In genomic region chr11:13160302-13160701, GRCh38 we compare ENCODE assay signal across 22 cellular contexts.
DNase-seq lines count a peak whose midpoint lies in the region; ATAC-seq, FAIRE-seq and TF ChIP-seq lines count a peak whose summit lies in the region.
"Had no signal": no experiment of that assay in that cellular context is flagged by ENCODE, and none has a peak within 500 bp of the region (broad histone marks: within the 10 kb centered on the region; RNA-seq: fewer than 3 reads in every experiment).

No MANE protein-coding gene starts in this region.

- ATAC-seq in GM21367 (IDR thresholded peaks at IDR 0.05; ENCODE audit: unreplicated experiment) (no peak), left ventricle myocardium superior (no peak)
- ATAC-seq: heart left ventricle, left colon, WTC11 had no signal

- peaks cover 9% of the 10 kb centered on the region for H3K27me3 ChIP-seq in A673 (replicated peaks; ENCODE audit: insufficient read depth, low read depth, low read length, poor library complexity)
- no peaks in the 10 kb centered on the region for H3K27me3 ChIP-seq in bronchial epithelial cell (ENCODE audit: control insufficient read depth, insufficient read depth, low read length)
- H3K27me3 ChIP-seq: uterus had no signal

- intact Hi-C loops in A673 (cut with micrococcal nuclease; ENCODE audit: unreplicated experiment) (no loop called here), left ventricle myocardium superior (cut with micrococcal nuclease) (no loop called here)

- H3K27ac ChIP-seq in A673 (ENCODE audit: low read depth, low read length, poor library complexity, severe bottlenecking), result no peak overlapping the region
- H3K27ac ChIP-seq: C4-2B, heart left ventricle, uterus had no signal

- no TSS peak for BruUV-seq in A673 (replicated peaks; lab: Mats Ljungman, UMichigan)

- peak; percentile 23 for DNase-seq in A673 (ENCODE audit: low spot score)
- peak; percentile 40 for DNase-seq in NCI-H187 treated with DMSO at 0.1 percent for 48 hours (lab: John Stamatoyannopoulos, UW)
- peak; percentile 84 for DNase-seq in bronchial epithelial cell (ENCODE audit: low read depth)
- peak; percentile 67 for DNase-seq in medulla oblongata (ENCODE audit: extremely low spot score)
- no peak for DNase-seq in erythroblast (lab: John Stamatoyannopoulos, UW)
- no peak for DNase-seq in HK-2 (ENCODE audit: unreplicated experiment)
- no peak for DNase-seq in left ventricle myocardium superior
- DNase-seq: ACHN; activated CD4-positive, alpha-beta memory T cell treated with anti-CD3 and anti-CD28 coated beads for 36 hours; activated naive CD8-positive, alpha-beta T cell treated with anti-CD3 and anti-CD28 coated beads, Interleukin-2, amount 10 ng/mL, durations not matched to agents 7 days and 5 days; effector CD4-positive, alpha-beta T cell; heart left ventricle; KG1; left colon; NCI-H2081; uterus had no signal

- no peak for TF ChIP-seq CTCF in A673 (conservative IDR thresholded peaks at IDR 0.05; ENCODE audit: low read depth, low read length)
- no peak for TF ChIP-seq CTCF in bronchial epithelial cell (IDR thresholded peaks at IDR 0.05; ENCODE audit: insufficient read depth, low read length, severe bottlenecking)

- no peaks in the 10 kb centered on the region for H3K36me3 ChIP-seq in A673 (ENCODE audit: insufficient read depth, low read length, poor library complexity, severe bottlenecking)
- H3K36me3 ChIP-seq in bronchial epithelial cell (ENCODE audit: control insufficient read depth, insufficient read depth, low read length), result no peaks in the 10 kb centered on the region
- H3K36me3 ChIP-seq: HAP-1, heart left ventricle, uterus had no signal

- H3K4me1 ChIP-seq in A673 (ENCODE audit: insufficient read depth, low read length, poor library complexity, severe bottlenecking), result no peaks in the 10 kb centered on the region
- H3K4me1 ChIP-seq: HAP-1, heart left ventricle, uterus had no signal

- TF ChIP-seq POLR2A in erythroblast (IDR thresholded peaks at IDR 0.05; ENCODE audit: low read length), result no peak

- POLR2A ChIA-PET in A673 (lab: Charles Lee; ENCODE audit: low non-redundant PET), result no interaction called here

- H3K4me3 ChIP-seq in A673 (ENCODE audit: low read depth, low read length, poor library complexity, severe bottlenecking) (no peak overlapping the region), bronchial epithelial cell (ENCODE audit: low read depth, low read length) (no peak overlapping the region)
- H3K4me3 ChIP-seq: HAP-1, heart left ventricle, uterus had no signal

- FAIRE-seq in bronchial epithelial cell (lab: Jason Lieb, UNC), result no peak
- FAIRE-seq: D721Med, G401.6 had no signal

- H3K9me3 ChIP-seq in A673 (ENCODE audit: low read depth, low read length, poor library complexity, severe bottlenecking), result no peaks in the 10 kb centered on the region
- H3K9me3 ChIP-seq: uterus had no signal

- CTCF ChIA-PET in A673 (lab: Charles Lee), result no interaction called here

Comparison
In these comparisons a context has a peak if more than half of its experiments do, and no peak if none do; other contexts are left out.
1. DNase-seq: peak in A673 (single experiment), NCI-H187 treated with DMSO at 0.1 percent for 48 hours (single experiment), bronchial epithelial cell (single experiment) and medulla oblongata (single experiment); none in erythroblast (0 of 2), HK-2 (single experiment) and left ventricle myocardium superior (single experiment).